ENCODE assay signal across 8 cellular contexts in genomic region chr7:129433823-129434171, GRCh38. TPM values are rescaled to one million over a fixed set of nuclear protein-coding genes. Genes with fewer than 3 reads are reported as not detected.
DNase-seq lines count a peak whose midpoint lies in the region; ATAC-seq, FAIRE-seq and TF ChIP-seq lines count a peak whose summit lies in the region.

No MANE protein-coding gene starts in this region.

- H3K4me3 ChIP-seq in adrenal gland: peak overlapping the region in 3 of 4 donors; percentile 63 to 76 (median 70)
- H3K4me3 ChIP-seq in keratinocyte (ENCODE audit: control insufficient read depth in 2 of 3, extremely low read depth in 1 of 3, insufficient read depth in 2 of 3, low read depth in 1 of 3, low read length in 3 of 3): peak overlapping the region; percentile 68 to 89 (median 87)

- no peaks in the 10 kb centered on the region for H4K20me1 ChIP-seq in keratinocyte (ENCODE audit: control insufficient read depth, extremely low read depth, insufficient read depth, low read length)

- no peaks in the 10 kb centered on the region for H3K9me1 ChIP-seq in keratinocyte (ENCODE audit: control insufficient read depth, extremely low read depth, insufficient read depth, low read length)

- no peak for TF ChIP-seq POLR2A in adrenal gland (IDR thresholded peaks at IDR 0.05)

- H3K4me2 ChIP-seq in keratinocyte (ENCODE audit: control insufficient read depth, extremely low read depth, insufficient read depth, low read depth, low read length): peak overlapping the region; percentile 93

- WGBS in adrenal gland, 4 donors: 0 to 1% (median 0%) methylated on average over 13 to 20 of the region's 20 CpGs

- TF ChIP-seq CTCF in adrenal gland (IDR thresholded peaks at IDR 0.05) (peak in 3 of 6 experiments; percentile 24 to 44 (median 30)), keratinocyte (optimal IDR thresholded peaks at IDR 0.05 in 1 of 3, IDR thresholded peaks at IDR 0.05 in 1 of 3, conservative IDR thresholded peaks at IDR 0.05 in 1 of 3; ENCODE audit: extremely low read depth in 1 of 3, insufficient read depth in 2 of 3, low read length in 3 of 3) (peak in 1 of 3 experiments; percentile 33), GM13977 (IDR thresholded peaks at IDR 0.05; ENCODE audit: extremely low read depth, insufficient read depth, missing control alignments) (no peak)

- H3K4me1 ChIP-seq in adrenal gland (replicated peaks in 1 of 2): peaks cover 0 to 14% of the 10 kb centered on the region in 2 donors
- peaks cover 35% of the 10 kb centered on the region for H3K4me1 ChIP-seq in keratinocyte (ENCODE audit: control insufficient read depth, extremely low read depth, insufficient read depth, low read length)

- peak; percentile 77 for DNase-seq in ELR (ENCODE audit: low read depth)
- peak; percentile 42 for DNase-seq in HPDE6-E6E7 (ENCODE audit: extremely low spot score)
- DNase-seq in adrenal gland: peak in 1 of 7 donors; percentile 61
- DNase-seq in keratinocyte (ENCODE audit: low read depth, low spot score): no peak
- peak in 2 of 49 donors; percentile 40 to 51 for DNase-seq in substantia nigra (lab: John Stamatoyannopoulos, UW)
- no peak for DNase-seq in GM13977 (ENCODE audit: low spot score)
- DNase-seq in stimulated activated CD4-positive, alpha-beta T cell treated with anti-CD3 and anti-CD28 coated beads, Interleukin-4, amount 100 ng/mL, for 1 hour: no peak

- intact Hi-C loops in adrenal gland (cut with DNase I): no loop called here

- peak overlapping the region; percentile 87 for H3K9ac ChIP-seq in keratinocyte (ENCODE audit: control insufficient read depth, extremely low read depth, insufficient read depth, low read length)

- dilution Hi-C loops in keratinocyte (cut with MboI; ENCODE audit: extremely low pct_ligation_motif_present, low sequenced_read_pairs): no loop called here

- ATAC-seq in GM21515 (IDR thresholded peaks at IDR 0.05; ENCODE audit: unreplicated experiment): peak; percentile 62

- peak overlapping the region; percentile 98 for H2AFZ ChIP-seq in keratinocyte (ENCODE audit: control insufficient read depth, low read length)

- peak overlapping the region in 3 of 5 donors; percentile 9 to 57 (median 29) for H3K27ac ChIP-seq in adrenal gland
- H3K27ac ChIP-seq in keratinocyte (ENCODE audit: control insufficient read depth, insufficient read depth, low read length): peak overlapping the region; percentile 73
- peak overlapping the region; percentile 19 for H3K27ac ChIP-seq in substantia nigra (ENCODE audit: low read depth, low read length, poor library complexity, severe bottlenecking)

- FAIRE-seq in keratinocyte (lab: Jason Lieb, UNC): peak; percentile 23

- H3K27me3 ChIP-seq in adrenal gland (no peaks in the 10 kb centered on the region), keratinocyte (ENCODE audit: control insufficient read depth, extremely low read depth, insufficient read depth, low read length) (no peaks in the 10 kb centered on the region)

- H3K79me2 ChIP-seq in keratinocyte (ENCODE audit: control insufficient read depth, insufficient read depth, low read length): peaks cover 7% of the 10 kb centered on the region

- H3K36me3 ChIP-seq in adrenal gland (replicated peaks in 1 of 2) (no peaks in the 10 kb centered on the region), keratinocyte (ENCODE audit: control insufficient read depth in 2 of 2, extremely low read depth in 1 of 2, insufficient read depth in 2 of 2, low read length in 2 of 2) (no peaks in the 10 kb centered on the region)

- in situ Hi-C loops in GM13977 (cut with MboI; ENCODE audit: low pct_unique_long_range_greater_than_20kb, low sequenced_read_pairs, unreplicated experiment): no loop called here

- H3K9me3 ChIP-seq in adrenal gland (replicated peaks in 1 of 3): no peaks in the 10 kb centered on the region
- H3K9me3 ChIP-seq in keratinocyte (ENCODE audit: control insufficient read depth, low read depth, low read length): no peaks in the 10 kb centered on the region

RNA-seq across cellular contexts. Expression of gene STRIP2, which starts 0.4 kb away (rescaled TPM):
- total RNA-seq in adrenal gland: 10 to 100 TPM in 1 of 8 donors, 1 to 10 TPM in 6, under 1 TPM in 1; 0.67 to 10.1 (median 4.1) TPM
- polyA plus RNA-seq in adrenal gland (1 to 10 TPM; 1.0 to 2.7 (median 2.5) TPM), keratinocyte (9.5 to 18.6 TPM (median 12.5 TPM) in 3 replicates)
- 13.9 TPM for polyA plus RNA-seq in keratinocyte (2011; ENCODE audit: low read depth)
- 6.5 and 7.7 TPM in 2 replicates for polyA plus RNA-seq in keratinocyte (2011; cell fraction: cytosol; rRNA removed)
- 21.2 and 24.3 TPM in 2 replicates for polyA plus RNA-seq in keratinocyte (2011; cell fraction: nucleus; rRNA removed)
- 6.2 and 8.0 TPM in 2 replicates for polyA plus RNA-seq in keratinocyte (2012; ENCODE audit: low replicate concordance)
- polyA minus RNA-seq in keratinocyte: 13.1 to 30.0 TPM (median 18.0 TPM) in 3 replicates
- 14.2 TPM for polyA minus RNA-seq in keratinocyte (2011; cell fraction: cytosol; rRNA and poly(A)+ RNA removed)
- 11.6 and 24.7 TPM in 2 replicates for polyA minus RNA-seq in keratinocyte (2011; cell fraction: nucleus; rRNA and poly(A)+ RNA removed)

Comparison
In these comparisons a context has a peak if more than half of its experiments do, and no peak if none do; other contexts are left out.
1. DNase-seq: peak in ELR (single experiment) and HPDE6-E6E7 (single experiment); none in keratinocyte (single experiment), GM13977 (single experiment) and stimulated activated CD4-positive, alpha-beta T cell treated with anti-CD3 and anti-CD28 coated beads, Interleukin-4, amount 100 ng/mL, for 1 hour (single experiment).
2. H3K27ac ChIP-seq: peak in every context shown above with its lines; median percentile 73 in keratinocyte; 29 in adrenal gland; 19 in substantia nigra.